9 cellular contexts compared by ENCODE assay signal in genomic region chr5:39624268-39624886, GRCh38.
DNase-seq lines count a peak whose midpoint lies in the region; ATAC-seq and TF ChIP-seq lines count a peak whose summit lies in the region.
"Had no signal": no experiment of that assay in that cellular context is flagged by ENCODE, and none has a peak within 500 bp of the region (broad histone marks: within the 10 kb centered on the region; RNA-seq: fewer than 3 reads in every experiment).

No MANE protein-coding gene starts in this region.

- H3K9me3 ChIP-seq in muscle layer of duodenum (ENCODE audit: control insufficient read depth in 1 of 2, low read length in 2 of 2) = no peaks in the 10 kb centered on the region
- no peaks in the 10 kb centered on the region for H3K9me3 ChIP-seq in HAP-1

- peak overlapping the region; percentile 24 for H3K27ac ChIP-seq in muscle layer of duodenum (ENCODE audit: low read length)

- H3K36me3 ChIP-seq in muscle layer of duodenum (ENCODE audit: control insufficient read depth in 1 of 2, insufficient read depth in 2 of 2, low read length in 2 of 2) (no peaks in the 10 kb centered on the region), HAP-1 (replicated peaks) (no peaks in the 10 kb centered on the region)

- no peaks in the 10 kb centered on the region for H3K9me3 Mint-ChIP-seq in MCF 10A (ENCODE audit: unreplicated experiment)
- no peaks in the 10 kb centered on the region for H3K9me3 Mint-ChIP-seq in activated CD8-positive, alpha-beta memory T cell treated with anti-CD3 and anti-CD28 coated beads, Interleukin-2, amount 10 ng/mL, durations not matched to agents 7 days and 5 days (ENCODE audit: low read depth)
- no peaks in the 10 kb centered on the region for H3K9me3 Mint-ChIP-seq in activated T-helper 17 cell treated with anti-CD3 and anti-CD28 coated beads, Interleukin-2, amount 50 U/mL, for 72 hours

- in situ Hi-C loops in HAP-1 (cut with MboI; ENCODE audit: low sequenced_read_pairs) = no loop called here

- no peak overlapping the region for H3K4me3 Mint-ChIP-seq in MCF 10A (ENCODE audit: unreplicated experiment)
- no peak overlapping the region for H3K4me3 Mint-ChIP-seq in activated CD8-positive, alpha-beta memory T cell treated with anti-CD3 and anti-CD28 coated beads, Interleukin-2, amount 10 ng/mL, durations not matched to agents 7 days and 5 days
- no peak overlapping the region for H3K4me3 Mint-ChIP-seq in activated T-helper 17 cell treated with anti-CD3 and anti-CD28 coated beads, Interleukin-2, amount 50 U/mL, for 72 hours

- intact Hi-C loops in MCF 10A (cut with micrococcal nuclease) = no loop called here

- BruUV-seq in MCF 10A (replicated peaks; lab: Mats Ljungman, UMichigan) = no TSS peak

- no peaks in the 10 kb centered on the region for H3K27me3 Mint-ChIP-seq in MCF 10A (ENCODE audit: insufficient read depth, unreplicated experiment)
- H3K27me3 Mint-ChIP-seq in activated CD8-positive, alpha-beta memory T cell treated with anti-CD3 and anti-CD28 coated beads, Interleukin-2, amount 10 ng/mL, durations not matched to agents 7 days and 5 days = peaks cover 15% of the 10 kb centered on the region
- peaks cover 28% of the 10 kb centered on the region for H3K27me3 Mint-ChIP-seq in activated T-helper 17 cell treated with anti-CD3 and anti-CD28 coated beads, Interleukin-2, amount 50 U/mL, for 72 hours

- CTCF ChIA-PET in MCF 10A (lab: Yijun Ruan, JAX) = no interaction called here
- CTCF ChIA-PET in activated CD8-positive, alpha-beta memory T cell treated with anti-CD3 and anti-CD28 coated beads, Interleukin-2, amount 10 ng/mL, durations not matched to agents 7 days and 5 days (lab: Charles Lee) = no interaction called here

- no peaks in the 10 kb centered on the region for H3K27me3 ChIP-seq in muscle layer of duodenum (ENCODE audit: low read depth, low read length)
- no peaks in the 10 kb centered on the region for H3K27me3 ChIP-seq in HAP-1 (ENCODE audit: low read depth)

- H3K4me1 ChIP-seq in muscle layer of duodenum (ENCODE audit: control insufficient read depth in 1 of 2, insufficient read depth in 2 of 2, low read length in 2 of 2) (peaks cover 0 to 5% of the 10 kb centered on the region in 2 donors), HAP-1 (no peaks in the 10 kb centered on the region)

- H3K4me3 ChIP-seq in muscle layer of duodenum (ENCODE audit: low read depth in 1 of 2, low read length in 2 of 2) (no peak overlapping the region), HAP-1 (no peak overlapping the region)

- H3K27ac Mint-ChIP-seq in MCF 10A (ENCODE audit: low read depth, unreplicated experiment) = no peak overlapping the region
- H3K27ac Mint-ChIP-seq in activated CD8-positive, alpha-beta memory T cell treated with anti-CD3 and anti-CD28 coated beads, Interleukin-2, amount 10 ng/mL, durations not matched to agents 7 days and 5 days = no peak overlapping the region
- H3K27ac Mint-ChIP-seq in activated T-helper 17 cell treated with anti-CD3 and anti-CD28 coated beads, Interleukin-2, amount 50 U/mL, for 72 hours = no peak overlapping the region

- no peak for TF ChIP-seq CTCF in MCF 10A (IDR thresholded peaks at IDR 0.05; ENCODE audit: unreplicated experiment)

- H3K36me3 Mint-ChIP-seq in MCF 10A (ENCODE audit: insufficient read depth, unreplicated experiment) = no peaks in the 10 kb centered on the region
- H3K36me3 Mint-ChIP-seq in activated CD8-positive, alpha-beta memory T cell treated with anti-CD3 and anti-CD28 coated beads, Interleukin-2, amount 10 ng/mL, durations not matched to agents 7 days and 5 days = no peaks in the 10 kb centered on the region
- no peaks in the 10 kb centered on the region for H3K36me3 Mint-ChIP-seq in activated T-helper 17 cell treated with anti-CD3 and anti-CD28 coated beads, Interleukin-2, amount 50 U/mL, for 72 hours (ENCODE audit: low read depth)

- DNase-seq in MCF 10A (ENCODE audit: unreplicated experiment) (peak; percentile 60), HAP-1 (ENCODE audit: low spot score in 2 of 2) (no peak)
- no peak for DNase-seq in stimulated activated CD4-positive, alpha-beta T cell treated with anti-CD3 and anti-CD28 coated beads, Interleukin-12 subunit alpha, Interleukin-12 subunit beta, amount 100 ng/mL, for 4 hours
- DNase-seq in activated CD8-positive, alpha-beta memory T cell treated with anti-CD3 and anti-CD28 coated beads, Interleukin-2, amount 10 ng/mL, durations not matched to agents 7 days and 5 days = no peak
- DNase-seq: activated effector memory CD4-positive, alpha-beta T cell treated with anti-CD3 and anti-CD28 coated beads, Interleukin-2, amount 50 U/mL, for 16 hours had no signal

- H3K4me1 Mint-ChIP-seq in MCF 10A (ENCODE audit: insufficient read depth, unreplicated experiment) = no peaks in the 10 kb centered on the region
- no peaks in the 10 kb centered on the region for H3K4me1 Mint-ChIP-seq in activated CD8-positive, alpha-beta memory T cell treated with anti-CD3 and anti-CD28 coated beads, Interleukin-2, amount 10 ng/mL, durations not matched to agents 7 days and 5 days
- H3K4me1 Mint-ChIP-seq in activated T-helper 17 cell treated with anti-CD3 and anti-CD28 coated beads, Interleukin-2, amount 50 U/mL, for 72 hours = no peaks in the 10 kb centered on the region

- POLR2A ChIA-PET in MCF 10A (lab: Yijun Ruan, JAX) = no interaction called here

- ATAC-seq in GM18861 (IDR thresholded peaks at IDR 0.05; ENCODE audit: unreplicated experiment) (peak; percentile 97), HG03354 (IDR thresholded peaks at IDR 0.05; ENCODE audit: poor library complexity, severe bottlenecking, unreplicated experiment) (peak; percentile 94)
- no peak for ATAC-seq in activated CD8-positive, alpha-beta memory T cell treated with anti-CD3 and anti-CD28 coated beads, Interleukin-2, amount 10 ng/mL, durations not matched to agents 7 days and 5 days
- no peak for ATAC-seq in activated T-helper 17 cell treated with anti-CD3 and anti-CD28 coated beads, Interleukin-2, amount 50 U/mL, for 72 hours (replicated peaks)

Comparison
In these comparisons a context has a peak if more than half of its experiments do, and no peak if none do; other contexts are left out.
1. ATAC-seq: peak in GM18861 (single experiment) and HG03354 (single experiment); none in activated CD8-positive, alpha-beta memory T cell treated with anti-CD3 and anti-CD28 coated beads, Interleukin-2, amount 10 ng/mL, durations not matched to agents 7 days and 5 days (single experiment) and activated T-helper 17 cell treated with anti-CD3 and anti-CD28 coated beads, Interleukin-2, amount 50 U/mL, for 72 hours (single experiment).